In the genomic region with DNA sequence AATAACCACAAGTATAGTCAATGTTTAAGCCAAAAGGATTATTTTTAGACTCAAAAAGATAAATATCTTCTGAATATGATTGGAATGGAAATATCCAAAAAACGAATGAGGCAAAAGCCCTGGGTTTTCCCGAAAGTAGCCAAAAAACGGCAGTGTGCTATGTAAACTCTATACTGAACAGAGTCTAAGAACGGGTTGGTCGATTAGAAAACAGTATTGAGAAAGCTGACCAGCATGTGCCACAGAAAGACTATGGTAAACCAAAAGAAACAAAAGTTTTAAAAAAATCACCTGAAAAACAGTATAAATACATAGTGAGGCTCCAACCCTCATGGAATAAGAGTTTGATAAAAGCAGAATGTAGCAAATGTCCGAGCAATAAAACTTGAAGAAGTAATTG, we compare ENCODE assay signal across 9 cellular contexts.
"Had no signal": no experiment of that assay in that cellular context is flagged by ENCODE, and none has a peak within 500 bp of the region (broad histone marks: within the 10 kb centered on the region; RNA-seq: fewer than 3 reads in every experiment).

No MANE protein-coding gene starts in this region.

- H3K4me1 ChIP-seq: HAP-1 had no signal

- H3K36me3 ChIP-seq: HAP-1 had no signal

- H3K9me3 ChIP-seq: HAP-1 had no signal

- H3K4me3 ChIP-seq: GM23248, HAP-1, K562 had no signal

- DNase-seq: GM23248, GOT3, H7, HFFc6, IMR-90, KG1 had no signal

- H3K27ac ChIP-seq: GM23248 had no signal

- FAIRE-seq: HTR-8/SVneo, K562 had no signal
